ENCODE assay signal across 25 cellular contexts in genomic region chr19:7524523-7524922, GRCh38.
"Had no signal": no experiment of that assay in that cellular context is flagged by ENCODE, and none has a peak within 500 bp of the region (broad histone marks: within the 10 kb centered on the region; RNA-seq: fewer than 3 reads in every experiment).

No MANE protein-coding gene starts in this region.

- ATAC-seq: foreskin keratinocyte; gastroesophageal sphincter; heart left ventricle; left cardiac atrium; left lung; mucosa of descending colon; natural killer cell treated with Interleukin-12 subunit alpha and Interleukin-12 subunit beta and Interleukin-15 and Interleukin-18, amount 100 ng/mL, for 72 hours; psoas muscle; right cardiac atrium; stimulated activated naive B cell treated with anti-CD40 and anti-IgM and Interleukin-4, amounts not matched to agents 10 μg/mL and 1 μg/mL and 100 μg/mL, for 72 hours had no signal

- H3K4me3 Mint-ChIP-seq: natural killer cell treated with Interleukin-12 subunit alpha and Interleukin-12 subunit beta and Interleukin-15 and Interleukin-18, amount 100 ng/mL, for 72 hours; stimulated activated naive B cell treated with anti-CD40 and anti-IgM and Interleukin-4, amounts not matched to agents 10 μg/mL and 1 μg/mL and 100 μg/mL, for 72 hours; stimulated activated naive CD8-positive, alpha-beta T cell treated with anti-CD3 and anti-CD28 coated beads, Interleukin-15, Interleukin-2, amounts not matched to agents 100 ng/mL and 50 ng/mL, for 24 hours had no signal

- H3K27ac ChIP-seq: esophagus muscularis mucosa, foreskin keratinocyte, gastroesophageal sphincter, heart left ventricle, hepatocyte, left lung, ovary, psoas muscle, skin epidermis, suprapubic skin had no signal

- H3K27ac Mint-ChIP-seq: dendritic cell treated with granulocyte-macrophage colony-stimulating factor and Interleukin-4, amounts not matched to agents 40 ng/mL and 50 ng/mL, for 4 days; mesothelial cell of epicardium; naive B cell; natural killer cell treated with Interleukin-12 subunit alpha and Interleukin-12 subunit beta and Interleukin-15 and Interleukin-18, amount 100 ng/mL, for 72 hours; stimulated activated naive B cell treated with anti-CD40 and anti-IgM and Interleukin-4, amounts not matched to agents 10 μg/mL and 1 μg/mL and 100 μg/mL, for 72 hours; stimulated activated naive CD8-positive, alpha-beta T cell treated with anti-CD3 and anti-CD28 coated beads, Interleukin-15, Interleukin-2, amounts not matched to agents 100 ng/mL and 50 ng/mL, for 24 hours had no signal

- H3K27me3 Mint-ChIP-seq: dendritic cell treated with granulocyte-macrophage colony-stimulating factor and Interleukin-4, amounts not matched to agents 40 ng/mL and 50 ng/mL, for 4 days; naive B cell; natural killer cell treated with Interleukin-12 subunit alpha and Interleukin-12 subunit beta and Interleukin-15 and Interleukin-18, amount 100 ng/mL, for 72 hours; stimulated activated naive B cell treated with anti-CD40 and anti-IgM and Interleukin-4, amounts not matched to agents 10 μg/mL and 1 μg/mL and 100 μg/mL, for 72 hours; stimulated activated naive CD8-positive, alpha-beta T cell treated with anti-CD3 and anti-CD28 coated beads, Interleukin-15, Interleukin-2, amounts not matched to agents 100 ng/mL and 50 ng/mL, for 24 hours had no signal

- H3K4me1 ChIP-seq: foreskin keratinocyte had no signal

- H3K9me3 Mint-ChIP-seq: dendritic cell treated with granulocyte-macrophage colony-stimulating factor and Interleukin-4, amounts not matched to agents 40 ng/mL and 50 ng/mL, for 4 days; mesothelial cell of epicardium; naive B cell; natural killer cell treated with Interleukin-12 subunit alpha and Interleukin-12 subunit beta and Interleukin-15 and Interleukin-18, amount 100 ng/mL, for 72 hours; stimulated activated naive B cell treated with anti-CD40 and anti-IgM and Interleukin-4, amounts not matched to agents 10 μg/mL and 1 μg/mL and 100 μg/mL, for 72 hours; stimulated activated naive CD8-positive, alpha-beta T cell treated with anti-CD3 and anti-CD28 coated beads, Interleukin-15, Interleukin-2, amounts not matched to agents 100 ng/mL and 50 ng/mL, for 24 hours had no signal

- H3K9me3 ChIP-seq: esophagus muscularis mucosa, gastroesophageal sphincter, heart left ventricle, left lung, mucosa of descending colon, ovary, psoas muscle, spleen, suprapubic skin had no signal

- DNase-seq: effector CD8-positive, alpha-beta T cell; foreskin keratinocyte; left cardiac atrium; left lung; mesenchymal stem cell; mucosa of descending colon; naive B cell; occipital lobe; ovary; psoas muscle; stimulated activated CD4-positive, alpha-beta T cell treated with anti-CD3 and anti-CD28 coated beads, Interleukin-4, amount 100 ng/mL, for 4 hours; stimulated activated naive B cell treated with anti-CD40 and anti-IgM and Interleukin-4, amounts not matched to agents 10 μg/mL and 1 μg/mL and 100 μg/mL, for 72 hours; trophoblast cell had no signal

- H3K27me3 ChIP-seq: esophagus muscularis mucosa, foreskin keratinocyte, gastroesophageal sphincter, heart left ventricle, hepatocyte, left lung, ovary, spleen, suprapubic skin had no signal

- H3K36me3 Mint-ChIP-seq: naive B cell; natural killer cell treated with Interleukin-12 subunit alpha and Interleukin-12 subunit beta and Interleukin-15 and Interleukin-18, amount 100 ng/mL, for 72 hours had no signal

- H3K36me3 ChIP-seq: ovary had no signal

- H3K4me3 ChIP-seq: esophagus muscularis mucosa, gastroesophageal sphincter, hepatocyte, mucosa of descending colon, ovary, skin epidermis had no signal
